ENCODE assay signal across 8 cellular contexts in the genomic region with DNA sequence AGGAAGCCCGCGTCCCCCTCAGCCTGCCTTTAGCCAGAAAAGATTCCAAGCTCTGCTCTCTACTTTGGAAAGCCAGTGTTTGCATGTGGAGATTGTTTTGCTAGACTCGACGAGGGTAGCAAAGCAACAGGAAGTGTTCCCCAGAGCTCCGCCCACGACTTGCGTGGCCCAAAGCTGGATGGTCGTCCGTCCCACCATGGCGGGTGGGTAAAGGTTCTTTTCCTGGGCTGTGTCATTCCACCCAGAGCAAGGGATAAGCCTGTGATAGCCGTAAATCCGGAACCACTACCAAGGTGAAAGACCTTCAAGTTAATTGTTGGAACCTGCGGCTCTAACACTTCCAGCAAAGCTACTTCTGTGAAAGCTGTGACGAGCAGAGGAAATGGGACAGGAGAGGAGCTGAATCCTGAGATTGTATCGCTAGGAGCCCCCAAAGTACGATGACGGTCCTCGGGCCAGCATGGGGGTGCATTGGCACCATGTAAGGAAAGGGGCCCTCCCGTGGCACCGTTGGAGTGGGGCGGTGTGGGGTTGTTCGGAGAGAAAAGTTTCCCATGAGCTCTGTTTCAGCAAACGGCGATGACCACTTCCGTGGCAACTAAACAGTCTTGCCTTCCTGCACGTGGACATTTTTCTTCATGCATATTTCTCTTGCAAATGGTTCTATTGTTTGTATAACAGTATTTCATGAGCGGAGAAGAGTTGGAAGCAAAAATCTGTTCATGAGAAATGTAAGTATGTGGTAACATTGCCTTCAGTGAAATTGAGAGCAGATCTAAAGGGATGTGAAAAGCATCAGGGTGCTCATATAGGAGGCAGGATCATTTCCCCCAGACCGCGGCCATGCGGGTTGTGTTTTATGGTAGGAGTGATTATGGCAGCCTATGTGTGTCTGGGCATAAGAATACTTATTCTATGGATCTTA. TPM values are rescaled to one million over a fixed set of nuclear protein-coding genes. Genes with fewer than 3 reads are reported as not detected.
DNase-seq lines count a peak whose midpoint lies in the region; ATAC-seq and TF ChIP-seq lines count a peak whose summit lies in the region.

No MANE protein-coding gene starts in this region.

- peak overlapping the region; percentile 69 for H3K27ac ChIP-seq in CD4-positive, alpha-beta memory T cell (ENCODE audit: low read depth, low read length)
- H3K27ac ChIP-seq in IMR-90 (ENCODE audit: insufficient read depth, low read length) (no peak overlapping the region), muscle layer of duodenum (ENCODE audit: low read length) (no peak overlapping the region)

- ATAC-seq in IMR-90 (ENCODE audit: low read depth), result no peak

- intact Hi-C loops in CD4-positive, alpha-beta memory T cell (cut with micrococcal nuclease), result loop anchor here (1.0 kb wide), 1 partner anchor 8 kb away; the partner anchor contains the start of gene MX2
- intact Hi-C loops in IMR-90 (cut with micrococcal nuclease), result no loop called here

- peaks cover 61% of the 10 kb centered on the region for H3K4me1 ChIP-seq in CD4-positive, alpha-beta memory T cell (ENCODE audit: insufficient read depth, low read length)
- H3K4me1 ChIP-seq in IMR-90 (ENCODE audit: control insufficient read depth, insufficient read depth, low read length) (peaks cover 4% of the 10 kb centered on the region), muscle layer of duodenum (ENCODE audit: control insufficient read depth in 1 of 2, insufficient read depth in 2 of 2, low read length in 2 of 2) (peaks cover 0 to 12% of the 10 kb centered on the region in 2 donors)

- peak in 4 of 5 donors; percentile 37 to 56 (median 50) for DNase-seq in CD4-positive, alpha-beta memory T cell
- DNase-seq in IMR-90 (no peak), COR-L47 (lab: John Stamatoyannopoulos, UW) (no peak), type B pancreatic cell (ENCODE audit: extremely low spot score, unreplicated experiment) (no peak), NCI-H2081 treated with DMSO at 0.1 percent for 48 hours (lab: John Stamatoyannopoulos, UW) (no peak), hepatic stellate cell (ENCODE audit: low spot score) (no peak)
- DNase-seq in activated naive CD4-positive, alpha-beta T cell treated with anti-CD3 and anti-CD28 coated beads, Interleukin-2, amount 10 ng/mL, durations not matched to agents 7 days and 5 days, result peak; percentile 74

- CTCF ChIA-PET in CD4-positive, alpha-beta memory T cell (lab: Charles Lee; ENCODE audit: partially characterized antibody), result interaction anchor here (1.3 to 2.6 kb wide), 5 partner anchors 9 to 87 kb away, joined by 3 to 12 read pairs (median 8); partner anchors contain the start of gene MX1
- CTCF ChIA-PET in IMR-90 (lab: Yijun Ruan, JAX), result no interaction called here
- CTCF ChIA-PET in activated naive CD4-positive, alpha-beta T cell treated with anti-CD3 and anti-CD28 coated beads, Interleukin-2, amount 10 ng/mL, durations not matched to agents 7 days and 5 days (lab: Charles Lee), result interaction anchor here (1.1 to 3.0 kb wide), 5 partner anchors 9 to 87 kb away, joined by 3 to 14 read pairs (median 5); no protein-coding TSS in a partner anchor

- peaks cover 26 to 43% of the 10 kb centered on the region in 2 donors for H3K36me3 Mint-ChIP-seq in CD4-positive, alpha-beta memory T cell
- peaks cover 41% of the 10 kb centered on the region for H3K36me3 Mint-ChIP-seq in activated naive CD4-positive, alpha-beta T cell treated with anti-CD3 and anti-CD28 coated beads, Interleukin-2, amount 10 ng/mL, durations not matched to agents 7 days and 5 days
- peaks cover 4% of the 10 kb centered on the region for H3K36me3 Mint-ChIP-seq in type B pancreatic cell

- no peak for TF ChIP-seq CTCF in IMR-90 (conservative IDR thresholded peaks at IDR 0.05; ENCODE audit: low read depth, low read length)
- no peak for TF ChIP-seq CTCF in type B pancreatic cell (conservative IDR thresholded peaks at IDR 0.05)

- H3K14ac ChIP-seq in IMR-90 (replicated peaks; ENCODE audit: low read depth, low read length), result no peak overlapping the region

- H3K27me3 ChIP-seq in CD4-positive, alpha-beta memory T cell (ENCODE audit: insufficient read depth, low read length), result no peaks in the 10 kb centered on the region
- no peaks in the 10 kb centered on the region; the same call in 1 of the 2 replicates for H3K27me3 ChIP-seq in IMR-90 (ENCODE audit: control insufficient read depth, insufficient read depth, low read length)
- no peaks in the 10 kb centered on the region for H3K27me3 ChIP-seq in muscle layer of duodenum (ENCODE audit: low read depth, low read length)

- no peak overlapping the region for H2BK120ac ChIP-seq in IMR-90 (ENCODE audit: low read depth, low read length)

- TF ChIP-seq POLR2A in IMR-90 (IDR thresholded peaks at IDR 0.05; ENCODE audit: low read depth, low read length), result no peak

- peak overlapping the region; percentile 57 for H2AK9ac ChIP-seq in IMR-90 (replicated peaks; ENCODE audit: low read depth, low read length, poor library complexity)

- no peak overlapping the region for H3K9ac ChIP-seq in IMR-90 (ENCODE audit: low read depth, low read length)

- POLR2A ChIA-PET in CD4-positive, alpha-beta memory T cell (lab: Charles Lee; ENCODE audit: partially characterized antibody), result interaction anchor here (1.5 to 6.2 kb wide), 6 partner anchors 9 to 87 kb away, joined by 4 to 67 read pairs (median 12); partner anchors contain the start of genes MX1 and MX2
- POLR2A ChIA-PET in IMR-90 (lab: Charles Lee; ENCODE audit: unreplicated experiment), result interaction anchor here (0.6 kb wide), 1 partner anchor 464 kb away, joined by 3 read pairs; no protein-coding TSS in a partner anchor

- H3K23ac ChIP-seq in IMR-90 (ENCODE audit: low read depth, low read length), result no peak overlapping the region

- H2BK15ac ChIP-seq in IMR-90 (ENCODE audit: low read depth, low read length), result no peak overlapping the region

- no peaks in the 10 kb centered on the region for H4K20me1 ChIP-seq in IMR-90 (ENCODE audit: insufficient read depth, low read length)

- no peaks in the 10 kb centered on the region for H3K27me3 Mint-ChIP-seq in CD4-positive, alpha-beta memory T cell
- H3K27me3 Mint-ChIP-seq in activated naive CD4-positive, alpha-beta T cell treated with anti-CD3 and anti-CD28 coated beads, Interleukin-2, amount 10 ng/mL, durations not matched to agents 7 days and 5 days, result no peaks in the 10 kb centered on the region
- peaks cover 15% of the 10 kb centered on the region for H3K27me3 Mint-ChIP-seq in type B pancreatic cell

- H2AK5ac ChIP-seq in IMR-90 (ENCODE audit: low read depth, low read length), result no peak overlapping the region

- H3K36me3 ChIP-seq in CD4-positive, alpha-beta memory T cell (ENCODE audit: insufficient read depth, low read length), result peaks cover 8% of the 10 kb centered on the region
- no peaks in the 10 kb centered on the region for H3K36me3 ChIP-seq in IMR-90 (ENCODE audit: control insufficient read depth, insufficient read depth, low read length)
- no peaks in the 10 kb centered on the region for H3K36me3 ChIP-seq in muscle layer of duodenum (ENCODE audit: control insufficient read depth in 1 of 2, insufficient read depth in 2 of 2, low read length in 2 of 2)

- peaks cover 46 to 86% (median 68%) of the 10 kb centered on the region in 4 donors for H3K4me1 Mint-ChIP-seq in CD4-positive, alpha-beta memory T cell
- H3K4me1 Mint-ChIP-seq in activated naive CD4-positive, alpha-beta T cell treated with anti-CD3 and anti-CD28 coated beads, Interleukin-2, amount 10 ng/mL, durations not matched to agents 7 days and 5 days, result peaks cover 69% of the 10 kb centered on the region
- H3K4me1 Mint-ChIP-seq in type B pancreatic cell (ENCODE audit: unreplicated experiment), result no peaks in the 10 kb centered on the region

- H3K27ac Mint-ChIP-seq in CD4-positive, alpha-beta memory T cell, result peak overlapping the region; percentile 90 to 96 (median 94)
- peak overlapping the region; percentile 96 for H3K27ac Mint-ChIP-seq in activated naive CD4-positive, alpha-beta T cell treated with anti-CD3 and anti-CD28 coated beads, Interleukin-2, amount 10 ng/mL, durations not matched to agents 7 days and 5 days
- H3K27ac Mint-ChIP-seq in type B pancreatic cell, result no peak overlapping the region

- H3K9me1 ChIP-seq in IMR-90 (ENCODE audit: insufficient read depth, low read length), result no peaks in the 10 kb centered on the region

- dilution Hi-C loops in IMR-90 (cut with HindIII; ENCODE audit: low sequenced_read_pairs, unreplicated experiment), result no loop called here

- H3K4me3 ChIP-seq in CD4-positive, alpha-beta memory T cell (ENCODE audit: low read length in 2 of 2), result peak overlapping the region; percentile 49 to 80
- H3K4me3 ChIP-seq in IMR-90 (ENCODE audit: insufficient read depth, low read depth, low read length), result no peak overlapping the region
- peak overlapping the region; percentile 30 to 37 for H3K4me3 ChIP-seq in muscle layer of duodenum (ENCODE audit: low read depth in 1 of 2, low read length in 2 of 2)

- H4K8ac ChIP-seq in IMR-90 (ENCODE audit: low read depth in 2 of 2, low read length in 2 of 2), result no peak overlapping the region

- no peak overlapping the region for H3K18ac ChIP-seq in IMR-90 (ENCODE audit: low read depth, low read length)

- in situ Hi-C loops in IMR-90 (cut with MboI; ENCODE audit: low sequenced_read_pairs), result no loop called here

- H3K4me3 Mint-ChIP-seq in CD4-positive, alpha-beta memory T cell, result peak overlapping the region; percentile 87 to 97 (median 90)
- H3K4me3 Mint-ChIP-seq in activated naive CD4-positive, alpha-beta T cell treated with anti-CD3 and anti-CD28 coated beads, Interleukin-2, amount 10 ng/mL, durations not matched to agents 7 days and 5 days, result peak overlapping the region; percentile 81
- no peak overlapping the region for H3K4me3 Mint-ChIP-seq in type B pancreatic cell

- no peaks in the 10 kb centered on the region for H3K79me1 ChIP-seq in IMR-90 (ENCODE audit: low read depth in 1 of 2, low read length in 2 of 2)

- H2AFZ ChIP-seq in IMR-90 (replicated peaks; ENCODE audit: low read length, poor library complexity), result peak overlapping the region; percentile 44

- H3K9me3 Mint-ChIP-seq in CD4-positive, alpha-beta memory T cell, result no peaks in the 10 kb centered on the region
- no peaks in the 10 kb centered on the region for H3K9me3 Mint-ChIP-seq in activated naive CD4-positive, alpha-beta T cell treated with anti-CD3 and anti-CD28 coated beads, Interleukin-2, amount 10 ng/mL, durations not matched to agents 7 days and 5 days
- no peaks in the 10 kb centered on the region for H3K9me3 Mint-ChIP-seq in type B pancreatic cell

- no peak overlapping the region for H3K4me2 ChIP-seq in IMR-90 (ENCODE audit: low read depth, low read length)

- no peak overlapping the region for H2BK20ac ChIP-seq in IMR-90 (ENCODE audit: low read depth, low read length)

- no peak overlapping the region for H2BK5ac ChIP-seq in IMR-90 (ENCODE audit: low read depth, low read length, poor library complexity, severe bottlenecking)

- no peaks in the 10 kb centered on the region for H3K9me3 ChIP-seq in CD4-positive, alpha-beta memory T cell (ENCODE audit: control insufficient read depth in 1 of 2, low read length in 2 of 2)
- H3K9me3 ChIP-seq in IMR-90 (ENCODE audit: control insufficient read depth, insufficient read depth, low read length) (no peaks in the 10 kb centered on the region; the same call in 1 of the 2 replicates), muscle layer of duodenum (ENCODE audit: control insufficient read depth in 1 of 2, low read length in 2 of 2) (no peaks in the 10 kb centered on the region)

- no peak for TF ChIP-seq RAD21 in IMR-90 (IDR thresholded peaks at IDR 0.05; ENCODE audit: low read length)

- BruUV-seq in IMR-90 (replicated peaks; lab: Mats Ljungman, UMichigan), result no TSS peak

- WGBS in IMR-90 (ENCODE audit: extremely low coverage in 2 of 2, insufficient read length in 1 of 2), 2 experiments, result 77% methylated on average over 10 of the region's 30 CpGs; no CpG with 5 or more reads in 1 of the 2 experiments

- no peak overlapping the region for H3K56ac ChIP-seq in IMR-90 (ENCODE audit: extremely low read depth, insufficient read depth, low read length)

- no peak overlapping the region for H3K4ac ChIP-seq in IMR-90 (ENCODE audit: low read depth, low read length)

- H4K5ac ChIP-seq in IMR-90 (ENCODE audit: low read depth, low read length), result no peak overlapping the region

- H4K91ac ChIP-seq in IMR-90 (ENCODE audit: insufficient read depth, low read depth, low read length), result no peak overlapping the region

RNA-seq across cellular contexts. Expression of gene MX2, which starts 8.3 kb away (rescaled TPM):
- total RNA-seq in CD4-positive, alpha-beta memory T cell, result 100 to 1,000 TPM in 1 of 2 experiments, 10 to 100 TPM in 1; 98.7 to 107 TPM
- polyA plus RNA-seq in CD4-positive, alpha-beta memory T cell, result 10 to 100 TPM; 29.6 to 46.9 TPM
- 0.54 and 0.56 TPM in 2 replicates for total RNA-seq in IMR-90 (2012; rRNA removed)
- 0.43 and 0.53 TPM in 2 replicates for polyA plus RNA-seq in IMR-90 (2012; rRNA removed)
- polyA plus RNA-seq in IMR-90 (2012; cell fraction: cytosol; rRNA removed), result 0.22 TPM in 1 of 2 replicates, not detected in the other
- polyA plus RNA-seq in IMR-90 (2012; cell fraction: nucleus; rRNA removed; ENCODE audit: low replicate concordance), result 0.45 and 1.1 TPM in 2 replicates
- 0.92 and 2.0 TPM in 2 replicates for total RNA-seq in type B pancreatic cell (ENCODE audit: low replicate concordance)

RNA-seq across cellular contexts. Expression of gene FAM3B, which starts 53.6 kb away (rescaled TPM):
- not detected for total RNA-seq in CD4-positive, alpha-beta memory T cell
- polyA plus RNA-seq in CD4-positive, alpha-beta memory T cell, result not detected
- total RNA-seq in IMR-90 (2012; rRNA removed) (not detected in 2 replicates), type B pancreatic cell (ENCODE audit: low replicate concordance) (4.7 and 10.3 TPM in 2 replicates)
- not detected in 2 replicates for polyA plus RNA-seq in IMR-90 (2012; rRNA removed)
- not detected in 2 replicates for polyA plus RNA-seq in IMR-90 (2012; cell fraction: cytosol; rRNA removed)
- not detected in 2 replicates for polyA plus RNA-seq in IMR-90 (2012; cell fraction: nucleus; rRNA removed; ENCODE audit: low replicate concordance)

RNA-seq across cellular contexts. Expression of gene MX1, which starts 55.9 kb away (rescaled TPM):
- 10 to 100 TPM; 73.7 to 75.3 TPM for total RNA-seq in CD4-positive, alpha-beta memory T cell
- 10 to 100 TPM; 47.8 to 80.6 TPM for polyA plus RNA-seq in CD4-positive, alpha-beta memory T cell
- total RNA-seq in IMR-90 (2012; rRNA removed) (1.9 and 2.5 TPM in 2 replicates), type B pancreatic cell (ENCODE audit: low replicate concordance) (9.8 and 34.8 TPM in 2 replicates)
- polyA plus RNA-seq in IMR-90 (2012; rRNA removed), result 0.56 and 1.0 TPM in 2 replicates
- 0.53 and 0.63 TPM in 2 replicates for polyA plus RNA-seq in IMR-90 (2012; cell fraction: cytosol; rRNA removed)
- 2.0 and 4.9 TPM in 2 replicates for polyA plus RNA-seq in IMR-90 (2012; cell fraction: nucleus; rRNA removed; ENCODE audit: low replicate concordance)

Comparison
In these comparisons a context has a peak if more than half of its experiments do, and no peak if none do; other contexts are left out.
1. DNase-seq: peak in CD4-positive, alpha-beta memory T cell (4 of 5) and activated naive CD4-positive, alpha-beta T cell treated with anti-CD3 and anti-CD28 coated beads, Interleukin-2, amount 10 ng/mL, durations not matched to agents 7 days and 5 days (single experiment); none in IMR-90 (single experiment), COR-L47 (single experiment), type B pancreatic cell (single experiment), NCI-H2081 treated with DMSO at 0.1 percent for 48 hours (single experiment) and hepatic stellate cell (single experiment).
2. RNA of gene MX2, which starts 8.3 kb away (total RNA-seq): 98.7 to 107 TPM in CD4-positive, alpha-beta memory T cell; 0.92 to 2.0 TPM in type B pancreatic cell and 0.54 to 0.56 TPM in IMR-90; every median in the first group is over 10 times any median in the second.